9 cellular contexts compared by ENCODE assay signal in the genomic region with DNA sequence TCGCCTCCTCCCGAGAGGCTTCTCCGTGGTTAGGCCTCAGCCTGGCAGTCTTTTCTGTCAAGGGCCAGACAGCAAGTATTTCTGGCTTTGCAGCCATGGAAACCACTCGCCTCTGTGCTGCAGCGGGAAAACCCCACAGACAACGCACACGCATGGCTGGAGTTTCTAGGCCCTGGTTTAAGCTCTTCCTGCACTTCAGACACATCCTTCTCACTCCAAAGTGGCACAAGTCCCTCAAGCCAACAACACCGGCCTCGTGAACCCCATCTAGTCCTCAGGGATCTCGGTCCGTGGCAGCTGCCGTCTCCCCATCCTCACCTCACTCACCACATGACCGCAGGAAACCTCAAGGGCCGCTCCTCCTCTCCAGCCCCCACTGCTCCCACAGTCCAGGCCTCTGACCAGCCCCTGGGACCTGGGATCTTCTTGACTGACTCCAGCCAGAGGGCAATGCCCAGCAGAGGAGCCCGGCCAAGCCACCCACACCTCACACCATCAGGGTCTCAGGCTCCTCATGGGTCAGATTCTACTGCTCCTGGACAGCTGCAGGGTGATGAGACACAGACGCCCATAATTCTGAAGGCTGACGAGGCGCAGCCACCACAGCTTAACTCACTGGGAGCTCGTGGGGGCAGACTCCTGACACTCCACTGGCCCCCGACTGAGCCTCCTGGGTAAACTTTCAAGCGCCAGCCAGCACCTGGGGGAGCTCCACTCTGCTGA. TPM values are rescaled to one million over a fixed set of nuclear protein-coding genes. Genes with fewer than 3 reads are reported as not detected.
DNase-seq lines count a peak whose midpoint lies in the region; ATAC-seq and TF ChIP-seq lines count a peak whose summit lies in the region.
"Had no signal": no experiment of that assay in that cellular context is flagged by ENCODE, and none has a peak within 500 bp of the region (broad histone marks: within the 10 kb centered on the region; RNA-seq: fewer than 3 reads in every experiment).

No MANE protein-coding gene starts in this region.

- ATAC-seq in GM19023 (IDR thresholded peaks at IDR 0.05; ENCODE audit: unreplicated experiment) (peak; percentile 67), HG02588 (IDR thresholded peaks at IDR 0.05; ENCODE audit: unreplicated experiment) (peak; percentile 62), heart left ventricle (no peak)

- H2AFZ ChIP-seq in neuronal stem cell (ENCODE audit: low read length), result no peak overlapping the region

- intact Hi-C loops in heart left ventricle (cut with DNase I), result no loop called here

- H3K27me3 ChIP-seq in neuronal stem cell (ENCODE audit: control insufficient read depth in 3 of 3, insufficient read depth in 3 of 3, low read depth in 1 of 3, low read length in 3 of 3) (no peaks in the 10 kb centered on the region), heart left ventricle (no peaks in the 10 kb centered on the region)

- CTCF ChIA-PET in RWPE1 (lab: Yijun Ruan, JAX), result interaction anchor here (0.6 kb wide), 1 partner anchor 1556 kb away, joined by 3 read pairs; no protein-coding TSS in a partner anchor

- peaks cover 16 to 31% (median 21%) of the 10 kb centered on the region in 3 donors for H3K36me3 Mint-ChIP-seq in immature natural killer cell

- TF ChIP-seq CTCF in RWPE1 (conservative IDR thresholded peaks at IDR 0.05; ENCODE audit: low read depth) (no peak), heart left ventricle (IDR thresholded peaks at IDR 0.05) (no peak)

- no peaks in the 10 kb centered on the region for H3K9me3 Mint-ChIP-seq in immature natural killer cell

- peak overlapping the region; percentile 55 for H2BK15ac ChIP-seq in neuronal stem cell (ENCODE audit: low read length)

- no peak overlapping the region for H2BK12ac ChIP-seq in neuronal stem cell (ENCODE audit: low read length)

- H2BK120ac ChIP-seq in neuronal stem cell (ENCODE audit: low read depth, low read length), result no peak overlapping the region

- H3K4me1 ChIP-seq in neuronal stem cell (ENCODE audit: control insufficient read depth in 2 of 2, insufficient read depth in 1 of 2, low read depth in 1 of 2, low read length in 2 of 2) (no peaks in the 10 kb centered on the region), heart left ventricle (no peaks in the 10 kb centered on the region)

- H3K9me3 ChIP-seq in neuronal stem cell (replicated peaks in 1 of 2; ENCODE audit: control insufficient read depth in 2 of 2, insufficient read depth in 1 of 2, low read depth in 1 of 2, low read length in 2 of 2) (peaks cover 7 to 10% of the 10 kb centered on the region in 2 donors), heart left ventricle (no peaks in the 10 kb centered on the region)

- H2BK5ac ChIP-seq in neuronal stem cell (ENCODE audit: low read length), result no peak overlapping the region

- H3K27me3 Mint-ChIP-seq in immature natural killer cell (ENCODE audit: low read depth in 3 of 3), result peaks cover 0 to 4% (median 0%) of the 10 kb centered on the region in 3 donors

- peak overlapping the region; percentile 12 for H3K18ac ChIP-seq in neuronal stem cell (ENCODE audit: low read length)

- no peak overlapping the region for H3K4ac ChIP-seq in neuronal stem cell (ENCODE audit: low read length)

- H3K4me3 Mint-ChIP-seq in immature natural killer cell, result no peak overlapping the region

- no peak overlapping the region for H4K8ac ChIP-seq in neuronal stem cell (ENCODE audit: low read depth, low read length)

- peak overlapping the region; percentile 79 for H4K91ac ChIP-seq in neuronal stem cell (ENCODE audit: low read depth, low read length, poor library complexity)

- H3K23ac ChIP-seq in neuronal stem cell (ENCODE audit: low read depth, low read length, poor library complexity), result no peak overlapping the region

- no peaks in the 10 kb centered on the region for H3K79me1 ChIP-seq in neuronal stem cell (ENCODE audit: low read depth, low read length)

- peaks cover 3 to 8% of the 10 kb centered on the region in 2 donors for H3K4me1 Mint-ChIP-seq in immature natural killer cell

- no peak overlapping the region for H3K14ac ChIP-seq in neuronal stem cell (ENCODE audit: low read length)

- H3K27ac ChIP-seq in RWPE1, result peak overlapping the region; percentile 3; the same call in 1 of the 2 replicates
- no peak overlapping the region for H3K27ac ChIP-seq in neuronal stem cell (replicated peaks; ENCODE audit: low read length)
- H3K27ac ChIP-seq in heart left ventricle, result no peak overlapping the region

- TF ChIP-seq POLR2A in heart left ventricle (IDR thresholded peaks at IDR 0.05), result no peak

- H3K4me3 ChIP-seq in neuronal stem cell (ENCODE audit: low read length in 2 of 2), result no peak overlapping the region
- H3K4me3 ChIP-seq in heart left ventricle, result no peak overlapping the region

- peak overlapping the region in 2 of 6 donors; percentile 55 to 71 for H3K27ac Mint-ChIP-seq in immature natural killer cell

- no peak overlapping the region for H2AK5ac ChIP-seq in neuronal stem cell (ENCODE audit: low read depth, low read length)

- peaks cover 32 to 95% of the 10 kb centered on the region in 2 donors for H3K36me3 ChIP-seq in neuronal stem cell (replicated peaks in 1 of 2; ENCODE audit: control insufficient read depth in 2 of 2, insufficient read depth in 2 of 2, low read length in 2 of 2)
- peaks cover 0 to 100% (median 88%) of the 10 kb centered on the region in 9 donors for H3K36me3 ChIP-seq in heart left ventricle

- POLR2A ChIA-PET in RWPE1 (lab: Yijun Ruan, JAX; ENCODE audit: low non-redundant PET), result no interaction called here

- no peak overlapping the region for H3K9ac ChIP-seq in neuronal stem cell (ENCODE audit: low read depth, low read length, poor library complexity)

- H3K4me2 ChIP-seq in neuronal stem cell (ENCODE audit: insufficient read depth, low read length, poor library complexity, severe bottlenecking), result no peak overlapping the region

- DNase-seq in RWPE1 (ENCODE audit: low spot score), result no peak
- DNase-seq in neuronal stem cell (ENCODE audit: low spot score), result no peak
- DNase-seq in NCI-H2171 (lab: John Stamatoyannopoulos, UW), result no peak
- no peak for DNase-seq in COLO829 (ENCODE audit: low spot score)
- no peak for DNase-seq in immature natural killer cell
- no peak for DNase-seq in heart left ventricle
- DNase-seq: erythroblast had no signal

- WGBS in neuronal stem cell (ENCODE audit: extremely low coverage in 2 of 2, insufficient read length in 2 of 2, insufficient replicate concordance in 1 of 2), 2 donors, result no CpG with 5 or more reads among the region's 21 CpGs
- 84 to 92% (median 87%) methylated on average over 21 of the region's 21 CpGs for WGBS in heart left ventricle, 4 donors

RNA-seq across cellular contexts. Expression of gene LETM1, which starts 21.7 kb away (rescaled TPM):
- polyA plus RNA-seq in neuronal stem cell (2013, experiment 1 of 2), result 12.8 TPM
- polyA plus RNA-seq in neuronal stem cell (2013, experiment 2 of 2), result 13.8 TPM
- polyA plus RNA-seq in immature natural killer cell (10 to 100 TPM in 2 of 3 donors, 1 to 10 TPM in 1; 8.0 to 17.0 (median 10.6) TPM), heart left ventricle (10 to 100 TPM; 22.1 to 47.4 TPM)
- total RNA-seq in heart left ventricle, result 10 to 100 TPM; 35.0 to 54.7 (median 43.4) TPM

RNA-seq across cellular contexts. Expression of gene NSD2, which starts 37.0 kb away (rescaled TPM):
- polyA plus RNA-seq in neuronal stem cell (2013, experiment 1 of 2), result 119 TPM
- polyA plus RNA-seq in neuronal stem cell (2013, experiment 2 of 2), result 115 TPM
- polyA plus RNA-seq in immature natural killer cell (1 to 10 TPM; 1.8 to 7.2 (median 4.4) TPM), heart left ventricle (10 to 100 TPM; 11.4 to 19.0 TPM)
- 10 to 100 TPM; 27.4 to 63.3 (median 40.5) TPM for total RNA-seq in heart left ventricle

RNA-seq across cellular contexts. Expression of gene FGFR3, which starts 41.1 kb away (rescaled TPM):
- polyA plus RNA-seq in neuronal stem cell (2013, experiment 1 of 2), result 7.2 TPM
- polyA plus RNA-seq in neuronal stem cell (2013, experiment 2 of 2), result 7.6 TPM
- polyA plus RNA-seq in immature natural killer cell, result not detected
- 1 to 10 TPM; 1.2 to 4.6 (median 2.3) TPM for total RNA-seq in heart left ventricle
- polyA plus RNA-seq in heart left ventricle, result 1 to 10 TPM; 1.1 to 2.8 TPM

Comparison
In these comparisons a context has a peak if more than half of its experiments do, and no peak if none do; other contexts are left out.
1. ATAC-seq: peak in GM19023 (single experiment) and HG02588 (single experiment); none in heart left ventricle (0 of 4).